ENCODE assay signal across 12 cellular contexts in the genomic region with DNA sequence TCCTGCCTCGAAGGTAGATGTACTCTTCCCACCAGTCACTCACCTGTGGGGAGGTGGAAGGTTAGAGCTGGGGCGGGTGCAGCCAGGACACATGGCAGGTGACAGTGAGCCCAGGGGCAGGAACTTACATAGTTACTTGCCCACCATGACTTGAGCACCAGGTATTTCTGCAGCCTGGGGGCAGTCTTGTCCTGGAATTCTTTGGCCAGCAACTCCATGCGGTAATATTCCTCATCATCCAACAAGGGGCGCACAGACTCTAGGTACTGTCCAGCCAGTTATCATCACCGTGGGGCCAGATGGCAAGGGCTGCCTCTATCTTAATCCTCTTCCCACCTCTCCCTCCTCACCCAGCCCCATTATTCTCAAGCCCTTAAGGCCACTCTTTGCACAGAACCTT. TPM values are rescaled to one million over a fixed set of nuclear protein-coding genes. Genes with fewer than 3 reads are reported as not detected.
A peak's percentile ranks its signal among the peaks of the same experiment; 100 is the strongest.
DNase-seq lines count a peak whose midpoint lies in the region; ATAC-seq and TF ChIP-seq lines count a peak whose summit lies in the region.
"Had no signal": no experiment of that assay in that cellular context is flagged by ENCODE, and none has a peak within 500 bp of the region (broad histone marks: within the 10 kb centered on the region; RNA-seq: fewer than 3 reads in every experiment).

No MANE protein-coding gene starts in this region.

- H3K9me3 ChIP-seq in PC-3 (ENCODE audit: low read length) = no peaks in the 10 kb centered on the region
- H3K9me3 ChIP-seq in gastrocnemius medialis = no peaks in the 10 kb centered on the region

- in situ Hi-C loops in gastrocnemius medialis (cut with MboI; ENCODE audit: low sequenced_read_pairs in 4 of 4) = no loop called here

- H3K79me2 ChIP-seq in PC-3 (ENCODE audit: low read length) = peaks cover under 1% of the 10 kb centered on the region

- no peak overlapping the region for H3K27ac Mint-ChIP-seq in activated CD4-positive, alpha-beta memory T cell treated with anti-CD3 and anti-CD28 coated beads for 36 hours
- no peak overlapping the region for H3K27ac Mint-ChIP-seq in activated CD4-positive, alpha-beta memory T cell treated with anti-CD3 and anti-CD28 coated beads, Interleukin-2, amount 10 ng/mL, durations not matched to agents 7 days and 5 days
- H3K27ac Mint-ChIP-seq: activated naive CD4-positive, alpha-beta T cell treated with anti-CD3 and anti-CD28 coated beads, Interleukin-2, amount 10 ng/mL, durations not matched to agents 7 days and 5 days; CD4-positive, alpha-beta T cell; memory B cell had no signal

- H3K27me3 ChIP-seq in PC-3 (ENCODE audit: low read length) = no peaks in the 10 kb centered on the region
- no peaks in the 10 kb centered on the region for H3K27me3 ChIP-seq in gastrocnemius medialis

- BruUV-seq in PC-3 (replicated peaks; lab: Mats Ljungman, UMichigan) = no TSS peak

- H3K4me1 ChIP-seq in PC-3 (ENCODE audit: insufficient read depth, low read length) = no peaks in the 10 kb centered on the region
- H3K4me1 ChIP-seq in gastrocnemius medialis = peaks cover 13 to 34% of the 10 kb centered on the region in 2 donors

- no peaks in the 10 kb centered on the region for H4K20me1 ChIP-seq in PC-3 (ENCODE audit: low read length)

- H3K9me2 ChIP-seq in PC-3 (replicated peaks; ENCODE audit: low read length) = no peaks in the 10 kb centered on the region

- no peaks in the 10 kb centered on the region for H3F3A ChIP-seq in PC-3 (ENCODE audit: low read length, unreplicated experiment)

- H3K36me3 ChIP-seq in PC-3 (ENCODE audit: low read depth, low read length) (no peaks in the 10 kb centered on the region), gastrocnemius medialis (peaks cover 0 to 43% of the 10 kb centered on the region in 2 donors)

- DNase-seq in activated CD4-positive, alpha-beta memory T cell treated with anti-CD3 and anti-CD28 coated beads for 36 hours = peak; percentile 21
- DNase-seq in activated CD4-positive, alpha-beta memory T cell treated with anti-CD3 and anti-CD28 coated beads, Interleukin-2, amount 10 ng/mL, durations not matched to agents 7 days and 5 days = no peak
- peak; percentile 37 for DNase-seq in PC-3
- no peak for DNase-seq in epithelial cell of proximal tubule (ENCODE audit: low read depth)
- DNase-seq in gastrocnemius medialis = no peak
- no peak for DNase-seq in hepatic stellate cell (ENCODE audit: low spot score)
- DNase-seq in nucleus accumbens (lab: John Stamatoyannopoulos, UW) = no peak
- no peak for DNase-seq in GM03348 (ENCODE audit: low spot score)
- DNase-seq: activated naive CD4-positive, alpha-beta T cell treated with anti-CD3 and anti-CD28 coated beads, Interleukin-2, amount 10 ng/mL, durations not matched to agents 7 days and 5 days; CD4-positive, alpha-beta T cell; NCI-H510A treated with DMSO at 0.1 percent for 48 hours had no signal

- no peak for TF ChIP-seq POLR2A in gastrocnemius medialis (IDR thresholded peaks at IDR 0.05)

- no peaks in the 10 kb centered on the region for H3K9me3 Mint-ChIP-seq in activated CD4-positive, alpha-beta memory T cell treated with anti-CD3 and anti-CD28 coated beads for 36 hours
- H3K9me3 Mint-ChIP-seq in activated CD4-positive, alpha-beta memory T cell treated with anti-CD3 and anti-CD28 coated beads, Interleukin-2, amount 10 ng/mL, durations not matched to agents 7 days and 5 days = no peaks in the 10 kb centered on the region
- H3K9me3 Mint-ChIP-seq: activated naive CD4-positive, alpha-beta T cell treated with anti-CD3 and anti-CD28 coated beads, Interleukin-2, amount 10 ng/mL, durations not matched to agents 7 days and 5 days; CD4-positive, alpha-beta T cell; memory B cell had no signal

- H3K36me3 Mint-ChIP-seq in activated CD4-positive, alpha-beta memory T cell treated with anti-CD3 and anti-CD28 coated beads for 36 hours = peaks cover 14% of the 10 kb centered on the region
- peaks cover 39% of the 10 kb centered on the region for H3K36me3 Mint-ChIP-seq in activated CD4-positive, alpha-beta memory T cell treated with anti-CD3 and anti-CD28 coated beads, Interleukin-2, amount 10 ng/mL, durations not matched to agents 7 days and 5 days (ENCODE audit: low read depth)

- no peaks in the 10 kb centered on the region for H3K27me3 Mint-ChIP-seq in activated CD4-positive, alpha-beta memory T cell treated with anti-CD3 and anti-CD28 coated beads for 36 hours
- H3K27me3 Mint-ChIP-seq in activated CD4-positive, alpha-beta memory T cell treated with anti-CD3 and anti-CD28 coated beads, Interleukin-2, amount 10 ng/mL, durations not matched to agents 7 days and 5 days = no peaks in the 10 kb centered on the region
- H3K27me3 Mint-ChIP-seq: activated naive CD4-positive, alpha-beta T cell treated with anti-CD3 and anti-CD28 coated beads, Interleukin-2, amount 10 ng/mL, durations not matched to agents 7 days and 5 days; CD4-positive, alpha-beta T cell; memory B cell had no signal

- POLR2A ChIA-PET in activated CD4-positive, alpha-beta memory T cell treated with anti-CD3 and anti-CD28 coated beads for 36 hours (lab: Charles Lee) = interaction anchor here (0.5 kb wide), 1 partner anchor 227 kb away, joined by 4 read pairs; no protein-coding TSS in a partner anchor
- POLR2A ChIA-PET in activated CD4-positive, alpha-beta memory T cell treated with anti-CD3 and anti-CD28 coated beads, Interleukin-2, amount 10 ng/mL, durations not matched to agents 7 days and 5 days (lab: Charles Lee) = interaction anchor here (1.4 to 2.0 kb wide), 2 partner anchors 9 to 45 kb away, joined by 3 to 6 read pairs; no protein-coding TSS in a partner anchor
- POLR2A ChIA-PET in PC-3 (lab: Charles Lee; ENCODE audit: unreplicated experiment) = no interaction called here

- H3K4me2 ChIP-seq in PC-3 (ENCODE audit: low read length) = no peak overlapping the region

- intact Hi-C loops in activated CD4-positive, alpha-beta memory T cell treated with anti-CD3 and anti-CD28 coated beads for 36 hours (cut with micrococcal nuclease) = loop anchor here (1.0 kb wide), 1 partner anchor 115 kb away; no protein-coding TSS in a partner anchor
- intact Hi-C loops in PC-3 (cut with micrococcal nuclease) = loop anchor here (1.0 kb wide), 1 partner anchor 44 kb away; no protein-coding TSS in a partner anchor
- intact Hi-C loops in gastrocnemius medialis (cut with DNase I; ENCODE audit: low total_unique reads) = no loop called here

- ATAC-seq in PC-3 (peak; percentile 64), gastrocnemius medialis (no peak)

- CTCF ChIA-PET in activated CD4-positive, alpha-beta memory T cell treated with anti-CD3 and anti-CD28 coated beads for 36 hours (lab: Charles Lee) = interaction anchor here (1.4 kb wide), 2 partner anchors 11 to 45 kb away, joined by 3 to 7 read pairs; no protein-coding TSS in a partner anchor
- CTCF ChIA-PET in activated CD4-positive, alpha-beta memory T cell treated with anti-CD3 and anti-CD28 coated beads, Interleukin-2, amount 10 ng/mL, durations not matched to agents 7 days and 5 days (lab: Charles Lee) = interaction anchor here (0.6 to 3.7 kb wide), 5 partner anchors 10 to 305 kb away, joined by 3 to 18 read pairs (median 3); a partner anchor contains a TSS
- CTCF ChIA-PET in PC-3 (lab: Charles Lee) = no interaction called here

- peak; percentile 52 for TF ChIP-seq CTCF in PC-3 (conservative IDR thresholded peaks at IDR 0.05; ENCODE audit: low read depth, low read length)
- TF ChIP-seq CTCF in epithelial cell of proximal tubule (conservative IDR thresholded peaks at IDR 0.05; ENCODE audit: low read depth, low read length) = peak; percentile 42
- TF ChIP-seq CTCF in gastrocnemius medialis (IDR thresholded peaks at IDR 0.05 in 4 of 5, conservative IDR thresholded peaks at IDR 0.05 in 1 of 5) = peak in 4 of 5 experiments; percentile 4 to 28 (median 22)

- H3K4me1 Mint-ChIP-seq in activated CD4-positive, alpha-beta memory T cell treated with anti-CD3 and anti-CD28 coated beads for 36 hours (ENCODE audit: low read depth) = peaks cover 13% of the 10 kb centered on the region
- H3K4me1 Mint-ChIP-seq in activated CD4-positive, alpha-beta memory T cell treated with anti-CD3 and anti-CD28 coated beads, Interleukin-2, amount 10 ng/mL, durations not matched to agents 7 days and 5 days = peaks cover 27% of the 10 kb centered on the region

- no peak overlapping the region for H3K27ac ChIP-seq in PC-3 (ENCODE audit: low read length)
- H3K27ac ChIP-seq in gastrocnemius medialis = peak overlapping the region in 3 of 4 donors; percentile 96 to 98 (median 96)

- H3K9ac ChIP-seq in PC-3 (ENCODE audit: low read length) = no peak overlapping the region

- H3K4me3 Mint-ChIP-seq in activated CD4-positive, alpha-beta memory T cell treated with anti-CD3 and anti-CD28 coated beads for 36 hours = no peak overlapping the region
- no peak overlapping the region for H3K4me3 Mint-ChIP-seq in activated CD4-positive, alpha-beta memory T cell treated with anti-CD3 and anti-CD28 coated beads, Interleukin-2, amount 10 ng/mL, durations not matched to agents 7 days and 5 days
- H3K4me3 Mint-ChIP-seq: activated naive CD4-positive, alpha-beta T cell treated with anti-CD3 and anti-CD28 coated beads, Interleukin-2, amount 10 ng/mL, durations not matched to agents 7 days and 5 days; CD4-positive, alpha-beta T cell; memory B cell had no signal

- no peak overlapping the region for H2AFZ ChIP-seq in PC-3 (ENCODE audit: low read length)

- H3K4me3 ChIP-seq in PC-3 (ENCODE audit: low read length) (no peak overlapping the region), epithelial cell of proximal tubule (ENCODE audit: low read depth, low read length) (no peak overlapping the region), gastrocnemius medialis (no peak overlapping the region)

RNA-seq across cellular contexts. Expression of a gene that starts 2.2 kb away (rescaled TPM):
- total RNA-seq in activated CD4-positive, alpha-beta memory T cell treated with anti-CD3 and anti-CD28 coated beads for 36 hours = 10 to 100 TPM; 33.3 to 36.9 TPM
- 10 to 100 TPM; 60.8 to 60.9 TPM for total RNA-seq in activated CD4-positive, alpha-beta memory T cell treated with anti-CD3 and anti-CD28 coated beads, Interleukin-2, amount 10 ng/mL, durations not matched to agents 7 days and 5 days
- 13.1 and 17.5 TPM in 2 replicates for total RNA-seq in PC-3 (2014; rRNA removed)
- 1.2 and 4.0 TPM in 2 replicates for total RNA-seq in epithelial cell of proximal tubule
- total RNA-seq in gastrocnemius medialis = 100 to 1,000 TPM in 1 of 4 donors, 10 to 100 TPM in 3; 53.4 to 134 (median 63.7) TPM

RNA-seq across cellular contexts. Expression of a gene that starts 6.6 kb away (rescaled TPM):
- 10 to 100 TPM; 76.2 to 76.3 TPM for total RNA-seq in activated CD4-positive, alpha-beta memory T cell treated with anti-CD3 and anti-CD28 coated beads for 36 hours
- 100 to 1,000 TPM; 101 to 111 TPM for total RNA-seq in activated CD4-positive, alpha-beta memory T cell treated with anti-CD3 and anti-CD28 coated beads, Interleukin-2, amount 10 ng/mL, durations not matched to agents 7 days and 5 days
- total RNA-seq in PC-3 (2014; rRNA removed) (27.0 and 31.5 TPM in 2 replicates), epithelial cell of proximal tubule (29.5 and 50.4 TPM in 2 replicates), gastrocnemius medialis (10 to 100 TPM; 10.8 to 39.7 (median 24.4) TPM)

RNA-seq across cellular contexts. Expression of a gene that starts 13.4 kb away (rescaled TPM):
- total RNA-seq in activated CD4-positive, alpha-beta memory T cell treated with anti-CD3 and anti-CD28 coated beads for 36 hours = 1 to 10 TPM in 1 of 2 experiments, under 1 TPM in 1; 0.87 to 1.0 TPM
- total RNA-seq in activated CD4-positive, alpha-beta memory T cell treated with anti-CD3 and anti-CD28 coated beads, Interleukin-2, amount 10 ng/mL, durations not matched to agents 7 days and 5 days = under 1 TPM; 0.58 to 0.71 TPM
- total RNA-seq in PC-3 (2014; rRNA removed) = 1.3 TPM in 1 of 2 replicates, not detected in the other
- 1.0 TPM in 1 of 2 replicates, not detected in the other for total RNA-seq in epithelial cell of proximal tubule
- total RNA-seq in gastrocnemius medialis = not detected
- total RNA-seq: CD4-positive, alpha-beta T cell had no signal

RNA-seq across cellular contexts. Expression of a gene that starts 24.5 kb away (rescaled TPM):
- under 1 TPM; 0.10 to 0.19 TPM for total RNA-seq in activated CD4-positive, alpha-beta memory T cell treated with anti-CD3 and anti-CD28 coated beads for 36 hours
- under 1 TPM; 0.15 to 0.18 TPM for total RNA-seq in activated CD4-positive, alpha-beta memory T cell treated with anti-CD3 and anti-CD28 coated beads, Interleukin-2, amount 10 ng/mL, durations not matched to agents 7 days and 5 days
- total RNA-seq in PC-3 (2014; rRNA removed) (1.2 and 1.5 TPM in 2 replicates), epithelial cell of proximal tubule (0.23 and 0.43 TPM in 2 replicates), gastrocnemius medialis (under 1 TPM; 0.39 to 0.85 (median 0.47) TPM)

RNA-seq across cellular contexts. Expression of a gene that starts 30.4 kb away (rescaled TPM):
- total RNA-seq in activated CD4-positive, alpha-beta memory T cell treated with anti-CD3 and anti-CD28 coated beads for 36 hours = 1 to 10 TPM; 6.9 to 7.7 TPM
- 1 to 10 TPM; 8.0 to 8.4 TPM for total RNA-seq in activated CD4-positive, alpha-beta memory T cell treated with anti-CD3 and anti-CD28 coated beads, Interleukin-2, amount 10 ng/mL, durations not matched to agents 7 days and 5 days
- total RNA-seq in PC-3 (2014; rRNA removed) (0.35 TPM in 1 of 2 replicates, not detected in the other), epithelial cell of proximal tubule (0.07 TPM in 1 of 2 replicates, not detected in the other), gastrocnemius medialis (not detected)

Comparison
In these comparisons a context has a peak if more than half of its experiments do, and no peak if none do; other contexts are left out.
1. DNase-seq: peak in activated CD4-positive, alpha-beta memory T cell treated with anti-CD3 and anti-CD28 coated beads for 36 hours (single experiment) and PC-3 (single experiment); none in activated CD4-positive, alpha-beta memory T cell treated with anti-CD3 and anti-CD28 coated beads, Interleukin-2, amount 10 ng/mL, durations not matched to agents 7 days and 5 days (single experiment), epithelial cell of proximal tubule (single experiment), gastrocnemius medialis (0 of 2), hepatic stellate cell (single experiment), nucleus accumbens (0 of 56) and GM03348 (single experiment).
2. Peak in every context shown above with its lines, with median percentiles within 50 percentile points of each other: CTCF ChIP-seq.